ENCODE assay signal across 18 cellular contexts in genomic region chr4:106650701-106651100, GRCh38.
DNase-seq lines count a peak whose midpoint lies in the region; ATAC-seq and TF ChIP-seq lines count a peak whose summit lies in the region.
"Had no signal": no experiment of that assay in that cellular context is flagged by ENCODE, and none has a peak within 500 bp of the region (broad histone marks: within the 10 kb centered on the region; RNA-seq: fewer than 3 reads in every experiment).

No MANE protein-coding gene starts in this region.

- no peak overlapping the region for H2BK15ac ChIP-seq in mesenchymal stem cell (ENCODE audit: low read depth, poor library complexity, severe bottlenecking)

- H3K79me1 ChIP-seq in mesenchymal stem cell (replicated peaks; ENCODE audit: low read length, poor library complexity, severe bottlenecking) = no peaks in the 10 kb centered on the region

- no peaks in the 10 kb centered on the region for H3K4me1 Mint-ChIP-seq in stimulated activated memory B cell treated with anti-CD40 and anti-IgM and Interleukin-4, amounts not matched to agents 10 μg/mL and 1 μg/mL and 100 μg/mL, for 72 hours
- H3K4me1 Mint-ChIP-seq: CD4-positive, alpha-beta memory T cell had no signal

- H4K20me1 ChIP-seq in hepatocyte (ENCODE audit: insufficient read depth, poor library complexity, severe bottlenecking) = no peaks in the 10 kb centered on the region
- no peaks in the 10 kb centered on the region for H4K20me1 ChIP-seq in smooth muscle cell (ENCODE audit: low read depth)
- H4K20me1 ChIP-seq in Karpas-422 (ENCODE audit: insufficient read depth, low read depth, low read length) = no peaks in the 10 kb centered on the region

- no peak overlapping the region for H3K27ac Mint-ChIP-seq in stimulated activated memory B cell treated with anti-CD40 and anti-IgM and Interleukin-4, amounts not matched to agents 10 μg/mL and 1 μg/mL and 100 μg/mL, for 72 hours
- H3K27ac Mint-ChIP-seq: CD4-positive, alpha-beta memory T cell; HFFc6 had no signal

- no peak for ATAC-seq in Right ventricle myocardium superior (ENCODE audit: poor library complexity)
- ATAC-seq in stimulated activated memory B cell treated with anti-CD40 and anti-IgM and Interleukin-4, amounts not matched to agents 10 μg/mL and 1 μg/mL and 100 μg/mL, for 72 hours = no peak

- no peak for TF ChIP-seq POLR2A in sigmoid colon (IDR thresholded peaks at IDR 0.05)

- TF ChIP-seq CTCF in hepatocyte (IDR thresholded peaks at IDR 0.05; ENCODE audit: poor library complexity) (no peak), smooth muscle cell (IDR thresholded peaks at IDR 0.05; ENCODE audit: borderline replicate concordance, insufficient read depth, poor library complexity, severe bottlenecking) (no peak), sigmoid colon (IDR thresholded peaks at IDR 0.05) (no peak)

- no peak overlapping the region for H3K4ac ChIP-seq in mesenchymal stem cell (ENCODE audit: low read depth in 1 of 2, low read length in 2 of 2)

- H3K36me3 ChIP-seq in hepatocyte (replicated peaks; ENCODE audit: insufficient read depth, low read depth) (no peaks in the 10 kb centered on the region), mesenchymal stem cell (ENCODE audit: control insufficient read depth in 1 of 2, insufficient read depth in 2 of 2, low read depth in 1 of 2, low read length in 2 of 2) (no peaks in the 10 kb centered on the region), smooth muscle cell (ENCODE audit: low read depth) (no peaks in the 10 kb centered on the region), sigmoid colon (no peaks in the 10 kb centered on the region), Karpas-422 (ENCODE audit: insufficient read depth, low read length) (no peaks in the 10 kb centered on the region)
- H3K36me3 ChIP-seq: HAP-1 had no signal

- no peak overlapping the region for H2AK5ac ChIP-seq in mesenchymal stem cell (ENCODE audit: low read length, severe bottlenecking)

- H3K4me3 Mint-ChIP-seq in stimulated activated memory B cell treated with anti-CD40 and anti-IgM and Interleukin-4, amounts not matched to agents 10 μg/mL and 1 μg/mL and 100 μg/mL, for 72 hours = no peak overlapping the region
- H3K4me3 Mint-ChIP-seq: CD4-positive, alpha-beta memory T cell; HFFc6 had no signal

- no peak for TF ChIP-seq EP300 in sigmoid colon (IDR thresholded peaks at IDR 0.05)

- no peak overlapping the region for H4K8ac ChIP-seq in mesenchymal stem cell (ENCODE audit: low read length)

- H3K4me3 ChIP-seq in hepatocyte = no peak overlapping the region
- H3K4me3 ChIP-seq in mesenchymal stem cell (ENCODE audit: insufficient read depth in 1 of 2, low read depth in 1 of 2, low read length in 2 of 2) = no peak overlapping the region
- H3K4me3 ChIP-seq in smooth muscle cell = no peak overlapping the region
- H3K4me3 ChIP-seq in sigmoid colon = no peak overlapping the region
- H3K4me3 ChIP-seq in Karpas-422 (ENCODE audit: low read length) = no peak overlapping the region
- H3K4me3 ChIP-seq: HAP-1 had no signal

- intact Hi-C loops in Right ventricle myocardium superior (cut with DNase I) = no loop called here
- intact Hi-C loops in sigmoid colon (cut with DNase I) = no loop called here

- H3K27me3 ChIP-seq in hepatocyte (no peaks in the 10 kb centered on the region), mesenchymal stem cell (ENCODE audit: control insufficient read depth in 1 of 2, insufficient read depth in 1 of 2, low read length in 2 of 2) (no peaks in the 10 kb centered on the region), smooth muscle cell (ENCODE audit: low read depth) (no peaks in the 10 kb centered on the region), sigmoid colon (no peaks in the 10 kb centered on the region), Karpas-422 (ENCODE audit: low read length) (no peaks in the 10 kb centered on the region)

- no peak overlapping the region for H4K91ac ChIP-seq in mesenchymal stem cell (ENCODE audit: low read length)

- H3K9me2 ChIP-seq in hepatocyte (replicated peaks; ENCODE audit: insufficient read depth) (no peaks in the 10 kb centered on the region), Karpas-422 (replicated peaks; ENCODE audit: insufficient read depth, low read length) (no peaks in the 10 kb centered on the region)

- DNase-seq in amniotic epithelial cell (ENCODE audit: low read depth) (peak; percentile 83), hepatocyte (ENCODE audit: low spot score) (peak; percentile 26), mesenchymal stem cell (peak; percentile 73), smooth muscle cell (lab: John Stamatoyannopoulos, UW; ENCODE audit: unreplicated experiment) (no peak), Right ventricle myocardium superior (no peak), sigmoid colon (no peak), Karpas-422 (no peak)
- DNase-seq: C1 segment of cervical spinal cord; Calu3; CD4-positive, alpha-beta memory T cell; COR-L47; DMS53; DMS79 treated with DMSO at 0.1 percent for 48 hours; GF-D8; GOT3; HFFc6 had no signal

- H2BK5ac ChIP-seq in mesenchymal stem cell (ENCODE audit: low read depth, low read length, poor library complexity, severe bottlenecking) = no peak overlapping the region

- H3K9me3 Mint-ChIP-seq in stimulated activated memory B cell treated with anti-CD40 and anti-IgM and Interleukin-4, amounts not matched to agents 10 μg/mL and 1 μg/mL and 100 μg/mL, for 72 hours = peaks cover 6% of the 10 kb centered on the region
- H3K9me3 Mint-ChIP-seq: HFFc6 had no signal

- H2BK120ac ChIP-seq in mesenchymal stem cell (ENCODE audit: low read depth, low read length) = no peak overlapping the region

- H3K36me3 Mint-ChIP-seq in stimulated activated memory B cell treated with anti-CD40 and anti-IgM and Interleukin-4, amounts not matched to agents 10 μg/mL and 1 μg/mL and 100 μg/mL, for 72 hours = no peaks in the 10 kb centered on the region
- H3K36me3 Mint-ChIP-seq: CD4-positive, alpha-beta memory T cell had no signal

- no peak overlapping the region for H2AFZ ChIP-seq in hepatocyte
- H2AFZ ChIP-seq in mesenchymal stem cell (ENCODE audit: low read depth, low read length) = no peak overlapping the region
- no peak overlapping the region for H2AFZ ChIP-seq in smooth muscle cell (ENCODE audit: low read depth)
- no peak overlapping the region for H2AFZ ChIP-seq in Karpas-422 (ENCODE audit: low read length)

- no peaks in the 10 kb centered on the region for H3F3A ChIP-seq in smooth muscle cell (ENCODE audit: low read depth)

- H3K27ac ChIP-seq in hepatocyte (peak overlapping the region; percentile 45), mesenchymal stem cell (ENCODE audit: low read length, poor library complexity, severe bottlenecking) (no peak overlapping the region), smooth muscle cell (ENCODE audit: low read depth) (peak overlapping the region; percentile 23), sigmoid colon (no peak overlapping the region), Karpas-422 (ENCODE audit: low read length) (no peak overlapping the region)

- no peak overlapping the region for H2BK12ac ChIP-seq in mesenchymal stem cell (ENCODE audit: low read length in 2 of 2)

- H3K18ac ChIP-seq in mesenchymal stem cell (ENCODE audit: low read depth in 1 of 2, low read length in 2 of 2) = no peak overlapping the region

- WGBS in hepatocyte (ENCODE audit: low lambda C conversion rate, missing lambda C conversion rate) = 27% methylated on average over 1 of the region's 1 CpG
- no CpG with 5 or more reads among the region's 1 CpG for WGBS in mesenchymal stem cell
- WGBS in smooth muscle cell (ENCODE audit: low lambda C conversion rate) = 26% methylated on average over 1 of the region's 1 CpG
- WGBS in sigmoid colon, 2 donors = 36 to 62% methylated on average over 1 of the region's 1 CpG

- H3K4me2 ChIP-seq in hepatocyte (no peak overlapping the region), mesenchymal stem cell (ENCODE audit: low read length, poor library complexity, severe bottlenecking) (no peak overlapping the region), smooth muscle cell (no peak overlapping the region), Karpas-422 (ENCODE audit: low read depth, low read length, poor library complexity, severe bottlenecking) (no peak overlapping the region)

- H3K9me3 ChIP-seq in hepatocyte (ENCODE audit: low read depth) (no peaks in the 10 kb centered on the region), mesenchymal stem cell (ENCODE audit: control insufficient read depth, low read length) (no peaks in the 10 kb centered on the region), smooth muscle cell (replicated peaks; ENCODE audit: low read depth) (no peaks in the 10 kb centered on the region), sigmoid colon (no peaks in the 10 kb centered on the region), Karpas-422 (ENCODE audit: low read length) (no peaks in the 10 kb centered on the region)
- H3K9me3 ChIP-seq: HAP-1 had no signal

- H3K23ac ChIP-seq in mesenchymal stem cell (ENCODE audit: low read length in 2 of 2) = no peak overlapping the region

- no peaks in the 10 kb centered on the region for H3K4me1 ChIP-seq in hepatocyte (ENCODE audit: insufficient read depth)
- H3K4me1 ChIP-seq in mesenchymal stem cell (ENCODE audit: control insufficient read depth, insufficient read depth, low read depth, low read length) = no peaks in the 10 kb centered on the region
- no peaks in the 10 kb centered on the region for H3K4me1 ChIP-seq in smooth muscle cell (ENCODE audit: low read depth)
- H3K4me1 ChIP-seq in sigmoid colon = no peaks in the 10 kb centered on the region
- no peaks in the 10 kb centered on the region for H3K4me1 ChIP-seq in Karpas-422 (ENCODE audit: low read length)
- H3K4me1 ChIP-seq: HAP-1 had no signal

- H3K9ac ChIP-seq in mesenchymal stem cell (ENCODE audit: low read length) (no peak overlapping the region), smooth muscle cell (ENCODE audit: low read depth) (no peak overlapping the region), Karpas-422 (ENCODE audit: low read length) (no peak overlapping the region)

- H3K27me3 Mint-ChIP-seq in stimulated activated memory B cell treated with anti-CD40 and anti-IgM and Interleukin-4, amounts not matched to agents 10 μg/mL and 1 μg/mL and 100 μg/mL, for 72 hours = no peaks in the 10 kb centered on the region
- H3K27me3 Mint-ChIP-seq: CD4-positive, alpha-beta memory T cell had no signal

- H3K14ac ChIP-seq in mesenchymal stem cell (ENCODE audit: low read length in 2 of 2) = no peak overlapping the region

- H3K79me2 ChIP-seq in hepatocyte (no peaks in the 10 kb centered on the region), smooth muscle cell (ENCODE audit: low read depth) (no peaks in the 10 kb centered on the region), Karpas-422 (ENCODE audit: low read length) (no peaks in the 10 kb centered on the region)

Comparison
In these comparisons a context has a peak if more than half of its experiments do, and no peak if none do; other contexts are left out.
1. DNase-seq: peak in amniotic epithelial cell (single experiment), hepatocyte (single experiment) and mesenchymal stem cell (single experiment); none in smooth muscle cell (single experiment), Right ventricle myocardium superior (single experiment), sigmoid colon (single experiment) and Karpas-422 (single experiment).
2. H3K27ac ChIP-seq: peak in hepatocyte (single experiment) and smooth muscle cell (single experiment); none in mesenchymal stem cell (single experiment), sigmoid colon (0 of 4) and Karpas-422 (single experiment).